Comparison of ENCODE assay signal across 8 cellular contexts in genomic region chr1:235504122-235504493, GRCh38. TPM values are rescaled to one million over a fixed set of nuclear protein-coding genes. Genes with fewer than 3 reads are reported as not detected.
A peak's percentile ranks its signal among the peaks of the same experiment; 100 is the strongest.
DNase-seq lines count a peak whose midpoint lies in the region; ATAC-seq and TF ChIP-seq lines count a peak whose summit lies in the region.

Gene B3GALNT2 (minus strand): TSS chr1:235504452. CDS start chr1:235504252, 200 bp downstream.

- ATAC-seq in HG02884 (IDR thresholded peaks at IDR 0.05; ENCODE audit: unreplicated experiment) (peak; percentile 33), omental fat pad (ENCODE audit: low FRiP score) (peak; percentile 67)

- peak within 1 kb of the TSS; percentile 98 for H3K27ac ChIP-seq in SK-N-MC

- DNase-seq in activated CD4-positive, CD25-positive, alpha-beta regulatory T cell (lab: John Stamatoyannopoulos, UW), result peak in 3 of 4 experiments; percentile 63 to 74 (median 70)
- no peak for DNase-seq in activated CD4-positive, CD25-positive, alpha-beta regulatory T cell treated with anti-CD3 and anti-CD28 coated beads, Interleukin-2, amount 50 U/mL, for 72 hours
- no peak for DNase-seq in SK-N-MC (ENCODE audit: low read depth, low spot score)
- DNase-seq in fibroblast of mammary gland (ENCODE audit: low read depth), result no peak
- DNase-seq in omental fat pad (ENCODE audit: low spot score), result no peak
- DNase-seq in NCI-H1436 (lab: John Stamatoyannopoulos, UW), result no peak
- no peak for DNase-seq in activated CD4-positive, alpha-beta T cell treated with anti-CD3 and anti-CD28 coated beads for 4 hours

- peak within 1 kb of the TSS; percentile 86 for H3K4me3 ChIP-seq in SK-N-MC
- H3K4me3 ChIP-seq in fibroblast of mammary gland (ENCODE audit: control insufficient read depth, low read depth, low read length), result peak within 1 kb of the TSS; percentile 77

- peak within 1 kb of the TSS; percentile 93 for H3K9ac ChIP-seq in SK-N-MC (ENCODE audit: insufficient read length)

- H3K36me3 ChIP-seq in SK-N-MC (ENCODE audit: insufficient read depth, low read length), result no peaks in the 10 kb centered on the region

- H3K9me3 ChIP-seq in SK-N-MC (ENCODE audit: low read depth, low read length), result no peaks in the 10 kb centered on the region

- no peak for TF ChIP-seq CTCF in fibroblast of mammary gland (conservative IDR thresholded peaks at IDR 0.05; ENCODE audit: control insufficient read depth, insufficient read depth, low read depth, low read length)
- TF ChIP-seq CTCF in omental fat pad (IDR thresholded peaks at IDR 0.05), result no peak

RNA-seq across cellular contexts. Expression of gene B3GALNT2, which starts in this region (rescaled TPM):
- 10 to 100 TPM; 17.5 to 30.4 (median 23.2) TPM for total RNA-seq in omental fat pad

Comparison
In these comparisons a context has a peak if more than half of its experiments do, and no peak if none do; other contexts are left out.
1. DNase-seq: peak in activated CD4-positive, CD25-positive, alpha-beta regulatory T cell (3 of 4); none in activated CD4-positive, CD25-positive, alpha-beta regulatory T cell treated with anti-CD3 and anti-CD28 coated beads, Interleukin-2, amount 50 U/mL, for 72 hours (single experiment), SK-N-MC (single experiment), fibroblast of mammary gland (single experiment), omental fat pad (single experiment), NCI-H1436 (single experiment) and activated CD4-positive, alpha-beta T cell treated with anti-CD3 and anti-CD28 coated beads for 4 hours (0 of 2).